22 cellular contexts compared by ENCODE assay signal in genomic region chr9:77857513-77858298, GRCh38.
"Had no signal": no experiment of that assay in that cellular context is flagged by ENCODE, and none has a peak within 500 bp of the region (broad histone marks: within the 10 kb centered on the region; RNA-seq: fewer than 3 reads in every experiment).

No MANE protein-coding gene starts in this region.

- H3K4me3 ChIP-seq: hepatocyte, left lung, testis had no signal

- H3K4me2 ChIP-seq: hepatocyte had no signal

- H3K9me3 ChIP-seq: left lung, testis had no signal

- FAIRE-seq: colon had no signal

- H3K27ac ChIP-seq: hepatocyte, testis had no signal

- ATAC-seq: activated CD4-positive, CD25-positive, alpha-beta regulatory T cell treated with anti-CD3 and anti-CD28 coated beads, Interleukin-2, amount 50 U/mL, for 24 hours; activated CD8-positive, alpha-beta memory T cell treated with anti-CD3 and anti-CD28 coated beads, Interleukin-2, amount 10 ng/mL, durations not matched to agents 7 days and 5 days; activated naive CD8-positive, alpha-beta T cell treated with anti-CD3 and anti-CD28 coated beads, Interleukin-2, amount 50 U/mL, for 24 hours; esophagus mucosa; left lung; naive thymus-derived CD8-positive, alpha-beta T cell; stimulated activated naive B cell treated with anti-CD40 and anti-IgM and Interleukin-4, amounts not matched to agents 10 μg/mL and 1 μg/mL and 100 μg/mL, for 72 hours; T-helper 17 cell had no signal

- H3K27me3 ChIP-seq: hepatocyte, left lung, testis had no signal

- H2AFZ ChIP-seq: hepatocyte had no signal

- DNase-seq: activated CD4-positive, alpha-beta memory T cell treated with anti-CD3 and anti-CD28 coated beads, Interleukin-2, amount 10 ng/mL, durations not matched to agents 7 days and 5 days; activated CD8-positive, alpha-beta memory T cell treated with anti-CD3 and anti-CD28 coated beads, Interleukin-2, amount 10 ng/mL, durations not matched to agents 7 days and 5 days; activated gamma-delta T cell; activated naive CD4-positive, alpha-beta T cell treated with anti-CD3 and anti-CD28 coated beads, Interleukin-2, amount 50 U/mL, for 16 hours; activated naive CD8-positive, alpha-beta T cell treated with anti-CD3 and anti-CD28 coated beads, Interleukin-2, amount 50 U/mL, for 24 hours; activated T-cell treated with anti-CD3 and anti-CD28 coated beads for 4 hours; central memory CD4-positive, alpha-beta T cell; effector memory CD4-positive, alpha-beta T cell; foreskin melanocyte; kidney glomerular epithelial cell; left lung; naive thymus-derived CD8-positive, alpha-beta T cell; retina; stimulated activated CD4-positive, alpha-beta T cell treated with anti-CD3 and anti-CD28 coated beads, Interleukin-2, amount 100 ng/mL, for 48 hours; stimulated activated CD8-positive, alpha-beta memory T cell treated with anti-CD3 and anti-CD28 coated beads, Interleukin-4, amount 100 ng/mL, for 48 hours; stimulated activated naive B cell treated with anti-CD40 and anti-IgM and Interleukin-4, amounts not matched to agents 10 μg/mL and 1 μg/mL and 100 μg/mL, for 72 hours; T-helper 17 cell; testis had no signal
